ENCODE assay signal across 18 cellular contexts in the genomic region with DNA sequence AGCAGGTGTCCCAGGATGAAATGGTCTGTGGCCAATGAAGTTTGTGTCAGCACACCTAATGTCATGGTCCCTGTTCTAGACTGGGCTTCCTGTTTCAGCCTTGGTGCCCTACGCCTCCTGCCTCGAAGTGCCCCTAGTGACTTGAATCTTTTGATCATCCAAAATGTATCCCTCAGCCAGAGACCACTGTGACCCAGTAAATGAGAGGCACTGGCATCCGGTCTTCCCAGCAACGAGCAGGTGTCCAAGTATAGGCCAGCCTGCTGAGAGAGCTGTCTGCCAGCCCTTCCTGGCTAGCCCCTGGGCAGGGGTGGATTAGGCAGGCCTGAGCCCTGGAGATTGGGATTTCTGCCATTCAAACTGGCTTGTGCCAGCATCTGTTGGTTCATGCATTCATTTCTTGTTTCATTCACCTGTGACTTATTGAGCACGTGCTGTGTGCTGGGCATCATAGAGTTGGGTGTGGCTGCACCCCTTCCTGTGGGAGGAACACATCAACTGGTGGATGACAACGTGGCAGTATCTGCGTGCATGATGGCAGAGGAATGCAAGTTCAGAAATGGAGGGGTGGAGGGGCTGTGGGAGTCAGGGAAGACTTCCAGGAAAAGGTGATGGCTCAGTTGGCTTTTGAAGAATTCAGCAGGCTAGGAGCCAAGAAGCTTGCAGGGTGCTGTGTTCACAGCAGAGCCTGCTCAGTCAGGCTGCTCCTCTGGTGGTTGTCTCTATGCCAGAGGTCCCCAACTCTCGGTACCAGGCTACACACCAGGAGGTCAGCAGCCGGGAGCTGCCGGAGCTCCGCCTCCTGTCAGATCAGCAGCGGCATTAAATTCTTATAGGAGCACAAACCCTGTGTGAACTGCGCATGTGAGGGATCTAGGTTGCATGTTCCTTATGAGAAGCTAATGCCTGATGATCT. TPM values are rescaled to one million over a fixed set of nuclear protein-coding genes. Genes with fewer than 3 reads are reported as not detected.
DNase-seq lines count a peak whose midpoint lies in the region; ATAC-seq and TF ChIP-seq lines count a peak whose summit lies in the region.
"Had no signal": no experiment of that assay in that cellular context is flagged by ENCODE, and none has a peak within 500 bp of the region (broad histone marks: within the 10 kb centered on the region; RNA-seq: fewer than 3 reads in every experiment).

No MANE protein-coding gene starts in this region.

- peak; percentile 35 for DNase-seq in activated CD4-positive, alpha-beta memory T cell treated with anti-CD3 and anti-CD28 coated beads, Interleukin-2, amount 10 ng/mL, durations not matched to agents 7 days and 5 days
- no peak for DNase-seq in activated CD4-positive, alpha-beta memory T cell treated with anti-CD3 and anti-CD28 coated beads for 36 hours
- DNase-seq in NCI-H446 (lab: John Stamatoyannopoulos, UW) (peak; percentile 32 to 80), epithelial cell of esophagus (ENCODE audit: low read depth) (peak; percentile 28), renal cortical epithelial cell (ENCODE audit: low read depth) (peak; percentile 38), HUDEP-2 (lab: John Stamatoyannopoulos, UW; ENCODE audit: unreplicated experiment in 76 of 76) (no peak), OCI-M1 (lab: John Stamatoyannopoulos, UW) (no peak)
- DNase-seq: activated B cell treated with CpG ODN at 0.5 μM for 24 hours; activated naive CD4-positive, alpha-beta T cell; HCEC 1CT; NCI-H187; NCI-H510A; SHP77 treated with DMSO at 0.1 percent for 48 hours; stimulated activated naive CD8-positive, alpha-beta T cell treated with anti-CD3 and anti-CD28 coated beads, Interleukin-15, Interleukin-2, amounts not matched to agents 100 U/mL and 50 U/mL, for 24 hours had no signal

- H3K4me3 ChIP-seq in epithelial cell of esophagus (ENCODE audit: low read length): no peak overlapping the region
- H3K4me3 ChIP-seq: A549, ascending aorta had no signal

- peaks cover 19% of the 10 kb centered on the region for H3K4me1 Mint-ChIP-seq in activated CD4-positive, alpha-beta memory T cell treated with anti-CD3 and anti-CD28 coated beads, Interleukin-2, amount 10 ng/mL, durations not matched to agents 7 days and 5 days
- H3K4me1 Mint-ChIP-seq in activated CD4-positive, alpha-beta memory T cell treated with anti-CD3 and anti-CD28 coated beads for 36 hours (ENCODE audit: low read depth): peaks cover 9% of the 10 kb centered on the region
- H3K4me1 Mint-ChIP-seq: activated B cell treated with CpG ODN at 0.5 μM for 24 hours, mesothelial cell of epicardium had no signal

- H3K9me3 Mint-ChIP-seq in activated CD4-positive, alpha-beta memory T cell treated with anti-CD3 and anti-CD28 coated beads, Interleukin-2, amount 10 ng/mL, durations not matched to agents 7 days and 5 days: no peaks in the 10 kb centered on the region
- H3K9me3 Mint-ChIP-seq in activated CD4-positive, alpha-beta memory T cell treated with anti-CD3 and anti-CD28 coated beads for 36 hours: no peaks in the 10 kb centered on the region
- H3K9me3 Mint-ChIP-seq: activated B cell treated with CpG ODN at 0.5 μM for 24 hours, mesothelial cell of epicardium had no signal

- no peak overlapping the region for H3K27ac Mint-ChIP-seq in activated CD4-positive, alpha-beta memory T cell treated with anti-CD3 and anti-CD28 coated beads, Interleukin-2, amount 10 ng/mL, durations not matched to agents 7 days and 5 days
- no peak overlapping the region for H3K27ac Mint-ChIP-seq in activated CD4-positive, alpha-beta memory T cell treated with anti-CD3 and anti-CD28 coated beads for 36 hours
- H3K27ac Mint-ChIP-seq: activated B cell treated with CpG ODN at 0.5 μM for 24 hours, mesothelial cell of epicardium had no signal

- no peak overlapping the region for H3K4me3 Mint-ChIP-seq in activated CD4-positive, alpha-beta memory T cell treated with anti-CD3 and anti-CD28 coated beads, Interleukin-2, amount 10 ng/mL, durations not matched to agents 7 days and 5 days
- H3K4me3 Mint-ChIP-seq in activated CD4-positive, alpha-beta memory T cell treated with anti-CD3 and anti-CD28 coated beads for 36 hours: no peak overlapping the region
- H3K4me3 Mint-ChIP-seq: activated B cell treated with CpG ODN at 0.5 μM for 24 hours, mesothelial cell of epicardium had no signal

- H3K27me3 Mint-ChIP-seq in activated CD4-positive, alpha-beta memory T cell treated with anti-CD3 and anti-CD28 coated beads, Interleukin-2, amount 10 ng/mL, durations not matched to agents 7 days and 5 days: peaks cover 5% of the 10 kb centered on the region
- H3K27me3 Mint-ChIP-seq in activated CD4-positive, alpha-beta memory T cell treated with anti-CD3 and anti-CD28 coated beads for 36 hours: peaks cover 1% of the 10 kb centered on the region

- H3K36me3 Mint-ChIP-seq in activated CD4-positive, alpha-beta memory T cell treated with anti-CD3 and anti-CD28 coated beads, Interleukin-2, amount 10 ng/mL, durations not matched to agents 7 days and 5 days (ENCODE audit: low read depth): no peaks in the 10 kb centered on the region
- no peaks in the 10 kb centered on the region for H3K36me3 Mint-ChIP-seq in activated CD4-positive, alpha-beta memory T cell treated with anti-CD3 and anti-CD28 coated beads for 36 hours

- POLR2A ChIA-PET in activated CD4-positive, alpha-beta memory T cell treated with anti-CD3 and anti-CD28 coated beads, Interleukin-2, amount 10 ng/mL, durations not matched to agents 7 days and 5 days (lab: Charles Lee): no interaction called here
- POLR2A ChIA-PET in activated CD4-positive, alpha-beta memory T cell treated with anti-CD3 and anti-CD28 coated beads for 36 hours (lab: Charles Lee): no interaction called here

- intact Hi-C loops in activated CD4-positive, alpha-beta memory T cell treated with anti-CD3 and anti-CD28 coated beads for 36 hours (cut with micrococcal nuclease): no loop called here

- CTCF ChIA-PET in activated CD4-positive, alpha-beta memory T cell treated with anti-CD3 and anti-CD28 coated beads, Interleukin-2, amount 10 ng/mL, durations not matched to agents 7 days and 5 days (lab: Charles Lee): interaction anchor here (0.8 kb wide), 1 partner anchor 14 kb away, joined by 3 read pairs; no protein-coding TSS in a partner anchor
- CTCF ChIA-PET in activated CD4-positive, alpha-beta memory T cell treated with anti-CD3 and anti-CD28 coated beads for 36 hours (lab: Charles Lee): no interaction called here

- ATAC-seq in GM21619 (IDR thresholded peaks at IDR 0.05; ENCODE audit: unreplicated experiment): no peak
- ATAC-seq: A549; stimulated activated naive CD8-positive, alpha-beta T cell treated with anti-CD3 and anti-CD28 coated beads, Interleukin-15, Interleukin-2, amounts not matched to agents 100 U/mL and 50 U/mL, for 24 hours had no signal

- no peak for TF ChIP-seq CTCF in epithelial cell of esophagus (IDR thresholded peaks at IDR 0.05; ENCODE audit: insufficient read depth, low read depth, low read length, missing control alignments)

RNA-seq across cellular contexts. Expression of a gene that starts 21.6 kb away (rescaled TPM):
- under 1 TPM; 0.43 to 0.50 TPM for total RNA-seq in activated CD4-positive, alpha-beta memory T cell treated with anti-CD3 and anti-CD28 coated beads, Interleukin-2, amount 10 ng/mL, durations not matched to agents 7 days and 5 days
- total RNA-seq in activated CD4-positive, alpha-beta memory T cell treated with anti-CD3 and anti-CD28 coated beads for 36 hours: under 1 TPM; 0.17 to 0.19 TPM
- 1.2 and 2.3 TPM in 2 replicates for total RNA-seq in renal cortical epithelial cell
- total RNA-seq: activated B cell treated with CpG ODN at 0.5 μM for 24 hours, ascending aorta had no signal

Comparison
In these comparisons a context has a peak if more than half of its experiments do, and no peak if none do; other contexts are left out.
1. DNase-seq: peak in activated CD4-positive, alpha-beta memory T cell treated with anti-CD3 and anti-CD28 coated beads, Interleukin-2, amount 10 ng/mL, durations not matched to agents 7 days and 5 days (single experiment), NCI-H446 (2 of 2), epithelial cell of esophagus (single experiment) and renal cortical epithelial cell (single experiment); none in activated CD4-positive, alpha-beta memory T cell treated with anti-CD3 and anti-CD28 coated beads for 36 hours (single experiment), HUDEP-2 (0 of 76) and OCI-M1 (single experiment).